Comparison of ENCODE assay signal across 9 cellular contexts in the genomic region with DNA sequence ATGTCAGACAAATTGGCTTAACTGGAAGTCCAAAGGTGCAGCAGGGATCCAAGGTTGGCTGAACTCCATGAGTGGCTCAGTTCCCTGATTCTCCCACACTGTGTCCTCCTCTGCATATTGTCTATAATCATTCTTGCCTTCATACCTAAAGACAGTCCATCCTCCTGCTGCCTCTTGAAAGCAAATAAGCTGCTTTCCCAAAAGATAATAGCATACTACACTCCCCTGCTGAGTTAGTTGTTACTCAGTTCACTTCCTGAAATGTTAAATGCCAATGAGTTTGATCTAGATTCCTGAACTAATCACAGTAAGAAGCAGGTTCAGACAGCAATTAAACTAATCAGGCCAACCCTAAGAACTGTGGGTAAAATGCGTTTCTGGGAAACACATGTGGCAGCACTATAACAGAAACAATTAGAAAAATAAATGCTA. TPM values are rescaled to one million over a fixed set of nuclear protein-coding genes. Genes with fewer than 3 reads are reported as not detected.
DNase-seq lines count a peak whose midpoint lies in the region; ATAC-seq and TF ChIP-seq lines count a peak whose summit lies in the region.
"Had no signal": no experiment of that assay in that cellular context is flagged by ENCODE, and none has a peak within 500 bp of the region (broad histone marks: within the 10 kb centered on the region; RNA-seq: fewer than 3 reads in every experiment).

No MANE protein-coding gene starts in this region.

- POLR2A ChIA-PET in CD8-positive, alpha-beta T cell (lab: Charles Lee) = interaction anchor here (2.0 to 4.3 kb wide), 2 partner anchors 36 to 37 kb away, joined by 8 to 116 read pairs; a partner anchor contains a TSS

- peaks cover 61% of the 10 kb centered on the region for H3K4me1 Mint-ChIP-seq in CD8-positive, alpha-beta T cell (ENCODE audit: low read depth)
- H3K4me1 Mint-ChIP-seq in IgD-negative memory B cell (peaks cover 33 to 45% (median 43%) of the 10 kb centered on the region in 3 donors), mesothelial cell of epicardium (peaks cover 49% of the 10 kb centered on the region)

- no peaks in the 10 kb centered on the region for H3K9me3 Mint-ChIP-seq in CD8-positive, alpha-beta T cell
- H3K9me3 Mint-ChIP-seq in IgD-negative memory B cell (no peaks in the 10 kb centered on the region), mesothelial cell of epicardium (no peaks in the 10 kb centered on the region)

- no peaks in the 10 kb centered on the region for H3K27me3 ChIP-seq in CD8-positive, alpha-beta T cell (ENCODE audit: insufficient read depth, low read length)

- H3K4me1 ChIP-seq in CD8-positive, alpha-beta T cell (ENCODE audit: insufficient read depth, low read length) = peaks cover 50% of the 10 kb centered on the region

- peaks cover 45% of the 10 kb centered on the region for H3K36me3 Mint-ChIP-seq in CD8-positive, alpha-beta T cell
- H3K36me3 Mint-ChIP-seq in IgD-negative memory B cell (peaks cover 5% of the 10 kb centered on the region), mesothelial cell of epicardium (no peaks in the 10 kb centered on the region)

- peak overlapping the region; percentile 56 for H3K4me3 ChIP-seq in CD8-positive, alpha-beta T cell (ENCODE audit: low read depth, low read length)

- no peaks in the 10 kb centered on the region for H3K9me3 ChIP-seq in CD8-positive, alpha-beta T cell (ENCODE audit: low read length)

- no peak for TF ChIP-seq CTCF in CD8-positive, alpha-beta T cell (IDR thresholded peaks at IDR 0.05)
- TF ChIP-seq CTCF in mesothelial cell of epicardium (IDR thresholded peaks at IDR 0.05; ENCODE audit: unreplicated experiment) = no peak

- intact Hi-C loops in CD8-positive, alpha-beta T cell (cut with DNase I, micrococcal nuclease) = no loop called here

- CTCF ChIA-PET in CD8-positive, alpha-beta T cell (lab: Charles Lee) = no interaction called here

- no peak for DNase-seq in CD8-positive, alpha-beta T cell
- peak; percentile 4 for DNase-seq in astrocyte of the hippocampus (ENCODE audit: low read depth, low spot score)
- DNase-seq in mesothelial cell of epicardium (ENCODE audit: low spot score in 2 of 2, unreplicated experiment in 2 of 2) = no peak
- DNase-seq in NCI-H510A treated with DMSO at 0.1 percent for 48 hours (lab: John Stamatoyannopoulos, UW) = no peak
- DNase-seq in NCI-H187 treated with DMSO at 0.1 percent for 48 hours (lab: John Stamatoyannopoulos, UW) = no peak
- DNase-seq in SIG-M5 (lab: John Stamatoyannopoulos, UW) = no peak
- DNase-seq: KG1 had no signal

- H3K4me3 Mint-ChIP-seq in CD8-positive, alpha-beta T cell = peak overlapping the region; percentile 86
- H3K4me3 Mint-ChIP-seq in IgD-negative memory B cell (peak overlapping the region; percentile 2 to 95 (median 92)), mesothelial cell of epicardium (no peak overlapping the region)

- H3K27me3 Mint-ChIP-seq in CD8-positive, alpha-beta T cell (ENCODE audit: low read depth) = no peaks in the 10 kb centered on the region
- H3K27me3 Mint-ChIP-seq in IgD-negative memory B cell (no peaks in the 10 kb centered on the region), mesothelial cell of epicardium (ENCODE audit: low read depth) (no peaks in the 10 kb centered on the region)

- ATAC-seq in CD8-positive, alpha-beta T cell = no peak
- ATAC-seq in HG03025 (IDR thresholded peaks at IDR 0.05; ENCODE audit: low FRiP score, unreplicated experiment) = no peak

- H3K27ac ChIP-seq in CD8-positive, alpha-beta T cell (ENCODE audit: low read depth, low read length) = no peak overlapping the region

- no peaks in the 10 kb centered on the region for H3K36me3 ChIP-seq in CD8-positive, alpha-beta T cell (ENCODE audit: insufficient read depth, low read length)

- peak overlapping the region; percentile 95 for H3K27ac Mint-ChIP-seq in CD8-positive, alpha-beta T cell
- H3K27ac Mint-ChIP-seq in IgD-negative memory B cell = peak overlapping the region in 1 of 3 donors; percentile 75
- peak overlapping the region; percentile 91 for H3K27ac Mint-ChIP-seq in mesothelial cell of epicardium

RNA-seq across cellular contexts. Expression of gene BOLA1, which starts 51.0 kb away (rescaled TPM):
- 1 to 10 TPM; 3.3 to 4.0 TPM for total RNA-seq in CD8-positive, alpha-beta T cell
- 29.1 TPM for polyA plus RNA-seq in IgD-negative memory B cell
- 11.6 to 12.4 TPM (median 11.7 TPM) in 3 replicates for total RNA-seq in mesothelial cell of epicardium
